ENCODE assay signal across 18 cellular contexts in the genomic region with DNA sequence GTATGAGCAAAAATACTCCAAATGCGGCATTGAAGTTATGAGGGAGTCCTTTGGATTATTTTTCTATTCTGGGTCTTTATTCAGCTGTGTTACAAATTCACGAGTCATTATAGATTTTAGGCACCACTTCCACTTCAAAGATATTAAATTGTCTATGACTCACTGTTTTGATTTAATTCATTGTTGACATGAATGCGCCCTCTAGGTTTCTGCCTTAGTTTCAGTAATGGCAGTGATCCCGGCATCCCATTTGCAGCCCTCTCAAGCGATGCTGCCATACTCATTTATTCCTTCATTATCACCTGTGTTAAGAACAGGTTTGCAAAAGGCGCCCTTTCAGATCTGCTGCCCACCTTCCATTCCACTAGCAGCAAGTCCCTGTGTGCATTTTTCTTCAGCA. TPM values are rescaled to one million over a fixed set of nuclear protein-coding genes. Genes with fewer than 3 reads are reported as not detected.
A peak's percentile ranks its signal among the peaks of the same experiment; 100 is the strongest.
DNase-seq lines count a peak whose midpoint lies in the region; ATAC-seq and TF ChIP-seq lines count a peak whose summit lies in the region.
"Had no signal": no experiment of that assay in that cellular context is flagged by ENCODE, and none has a peak within 500 bp of the region (broad histone marks: within the 10 kb centered on the region; RNA-seq: fewer than 3 reads in every experiment).

No MANE protein-coding gene starts in this region.

- CTCF ChIA-PET in HCT116 (lab: Charles Lee) (no interaction called here), PC-3 (lab: Charles Lee) (no interaction called here)

- H2AFZ ChIP-seq in HCT116 (ENCODE audit: low read depth, low read length, poor library complexity, severe bottlenecking) (peak overlapping the region; percentile 53), PC-3 (ENCODE audit: low read length) (no peak overlapping the region)

- H3K4me2 ChIP-seq in HCT116 (ENCODE audit: low read length): peak overlapping the region; percentile 37; the same call in 1 of the 2 replicates
- H3K4me2 ChIP-seq in PC-3 (ENCODE audit: low read length): no peak overlapping the region

- peak; percentile 9 for DNase-seq in NCI-H1436 (lab: John Stamatoyannopoulos, UW)
- no peak for DNase-seq in NCI-H1436 treated with DMSO at 0.1 percent for 48 hours (lab: John Stamatoyannopoulos, UW)
- DNase-seq in HCT116 (ENCODE audit: low read depth, low spot score): no peak
- DNase-seq in PC-3: peak; percentile 4
- peak; percentile 8 for DNase-seq in fibroblast of villous mesenchyme (ENCODE audit: low read depth)
- no peak for DNase-seq in SIG-M5 treated with dmso at 0.1 percent for 504 hours (lab: John Stamatoyannopoulos, UW; ENCODE audit: unreplicated experiment)
- no peak for DNase-seq in GM10266 (ENCODE audit: extremely low spot score)
- DNase-seq: ACHN; CD4-positive, CD25-positive, alpha-beta regulatory T cell; GF-D8; NCI-H1048; NCI-H187; NCI-H226; NCI-H526 treated with DMSO at 0.1 percent for 48 hours; Peyer's patch; SHP77 had no signal

- H3K79me2 ChIP-seq in HCT116 (ENCODE audit: insufficient read depth, low read length) (no peaks in the 10 kb centered on the region), PC-3 (ENCODE audit: low read length) (no peaks in the 10 kb centered on the region)

- H3K27ac ChIP-seq in HCT116 (ENCODE audit: low read depth, low read length): no peak overlapping the region
- H3K27ac ChIP-seq in PC-3 (ENCODE audit: low read length): no peak overlapping the region
- H3K27ac ChIP-seq: Peyer's patch had no signal

- H3K4me1 ChIP-seq in HCT116 (ENCODE audit: control insufficient read depth in 1 of 2, insufficient read depth in 2 of 2, low read length in 2 of 2) (peaks cover 0 to 6% of the 10 kb centered on the region in 2 experiments; a peak in 3 of 4 replicates), PC-3 (ENCODE audit: insufficient read depth, low read length) (no peaks in the 10 kb centered on the region)
- H3K4me1 ChIP-seq: Peyer's patch had no signal

- H3K9me2 ChIP-seq in HCT116 (ENCODE audit: insufficient read depth): no peaks in the 10 kb centered on the region
- no peaks in the 10 kb centered on the region for H3K9me2 ChIP-seq in PC-3 (replicated peaks; ENCODE audit: low read length)

- peak; percentile 28; the same call in 1 of the 2 replicates for TF ChIP-seq RAD21 in HCT116 (IDR thresholded peaks at IDR 0.05; ENCODE audit: low read depth)

- TF ChIP-seq CTCF in HCT116 (IDR thresholded peaks at IDR 0.05 in 2 of 3, conservative IDR thresholded peaks at IDR 0.05 in 1 of 3; ENCODE audit: borderline replicate concordance in 1 of 3, insufficient read depth in 1 of 3, low read depth in 2 of 3, low read length in 2 of 3) (no peak), PC-3 (conservative IDR thresholded peaks at IDR 0.05; ENCODE audit: low read depth, low read length) (no peak), fibroblast of villous mesenchyme (IDR thresholded peaks at IDR 0.05; ENCODE audit: insufficient read depth, low read depth, low read length) (no peak), GM10266 (IDR thresholded peaks at IDR 0.05; ENCODE audit: control insufficient read depth, insufficient read depth, low read depth, missing control alignments) (no peak)

- POLR2A ChIA-PET in HCT116 (lab: Charles Lee) (no interaction called here), PC-3 (lab: Charles Lee; ENCODE audit: unreplicated experiment) (no interaction called here)

- H3K9ac ChIP-seq in HCT116 (ENCODE audit: low read length): no peak overlapping the region
- no peak overlapping the region for H3K9ac ChIP-seq in PC-3 (ENCODE audit: low read length)

- H3K27me3 ChIP-seq in HCT116 (ENCODE audit: insufficient read depth, low read length): peaks cover 35% of the 10 kb centered on the region
- H3K27me3 ChIP-seq in PC-3 (ENCODE audit: low read length): peaks cover 66% of the 10 kb centered on the region
- H3K27me3 ChIP-seq: Peyer's patch had no signal

- no TSS peak for BruUV-seq in HCT116 (replicated peaks; lab: Mats Ljungman, UMichigan)
- no TSS peak for BruUV-seq in PC-3 (replicated peaks; lab: Mats Ljungman, UMichigan)

- intact Hi-C loops in HCT116 (cut with micrococcal nuclease): no loop called here
- intact Hi-C loops in PC-3 (cut with micrococcal nuclease): no loop called here

- ATAC-seq in HCT116 (peak; percentile 57; the same call in 1 of the 2 replicates), PC-3 (no peak), GM21576 (IDR thresholded peaks at IDR 0.05; ENCODE audit: unreplicated experiment) (no peak)

- H4K20me1 ChIP-seq in HCT116 (ENCODE audit: insufficient read depth) (no peaks in the 10 kb centered on the region), PC-3 (ENCODE audit: low read length) (no peaks in the 10 kb centered on the region)

- H3F3A ChIP-seq in PC-3 (ENCODE audit: low read length, unreplicated experiment): no peaks in the 10 kb centered on the region

- H3K36me3 ChIP-seq in HCT116 (ENCODE audit: control insufficient read depth in 1 of 2, insufficient read depth in 2 of 2, low read length in 2 of 2) (no peaks in the 10 kb centered on the region), PC-3 (ENCODE audit: low read depth, low read length) (no peaks in the 10 kb centered on the region)
- H3K36me3 ChIP-seq: Peyer's patch had no signal

- no peak overlapping the region for H3K4me3 ChIP-seq in HCT116 (replicated peaks in 1 of 2; ENCODE audit: low read depth in 1 of 2, low read length in 2 of 2)
- H3K4me3 ChIP-seq in PC-3 (ENCODE audit: low read length): no peak overlapping the region
- H3K4me3 ChIP-seq in fibroblast of villous mesenchyme (ENCODE audit: low read depth, low read length): no peak overlapping the region
- H3K4me3 ChIP-seq: Peyer's patch had no signal

- TF ChIP-seq POLR2A in HCT116 (IDR thresholded peaks at IDR 0.05; ENCODE audit: borderline replicate concordance, extremely low read depth, insufficient read depth, insufficient read length): no peak

- RAD21 ChIA-PET in HCT116 (lab: Charles Lee; ENCODE audit: low non-redundant PET in 1 of 2, low total read pairs in 2 of 2, uncharacterized antibody in 2 of 2, unreplicated experiment in 2 of 2): no interaction called here

- H3K9me3 ChIP-seq in HCT116 (ENCODE audit: control insufficient read depth in 1 of 2, insufficient read depth in 1 of 2, low read depth in 1 of 2, low read length in 2 of 2) (no peaks in the 10 kb centered on the region), PC-3 (ENCODE audit: low read length) (no peaks in the 10 kb centered on the region)
- H3K9me3 ChIP-seq: Peyer's patch had no signal

TF ChIP-seq in HCT116, 20 proteins besides CTCF, POLR2A, EP300 and RAD21:
- TF ChIP-seq ELF1 (IDR thresholded peaks at IDR 0.05; ENCODE audit: borderline replicate concordance, low read depth) (no peak), CEBPB (IDR thresholded peaks at IDR 0.05; ENCODE audit: low read depth) (no peak), TCF7L2 (IDR thresholded peaks at IDR 0.05; ENCODE audit: borderline replicate concordance, extremely low read depth, insufficient read depth, insufficient read length) (no peak), ZNF274 (IDR thresholded peaks at IDR 0.05; ENCODE audit: low read depth, low read length) (no peak), EZH2phosphoT487 (IDR thresholded peaks at IDR 0.05; ENCODE audit: borderline replicate concordance) (no peak), SP1 (IDR thresholded peaks at IDR 0.05; ENCODE audit: low read depth) (no peak)
TF ChIP-seq in HCT116: peak in this region for 0.

RNA-seq across cellular contexts. Expression of gene RSPO1, which starts 14.0 kb away (rescaled TPM):
- total RNA-seq in HCT116 (2021; ENCODE audit: unreplicated experiment): 0.15 TPM
- 0.11 and 0.12 TPM in 2 replicates for polyA plus RNA-seq in HCT116 (2012)
- not detected in 2 replicates for total RNA-seq in PC-3 (2014; rRNA removed)
- total RNA-seq in fibroblast of villous mesenchyme: not detected in 2 replicates
- total RNA-seq: CD4-positive, CD25-positive, alpha-beta regulatory T cell; HT1080 had no signal
- polyA plus RNA-seq: CD4-positive, CD25-positive, alpha-beta regulatory T cell had no signal

RNA-seq across cellular contexts. Expression of gene GNL2, which starts 25.0 kb away (rescaled TPM):
- 79.2 TPM for total RNA-seq in HCT116 (2021; ENCODE audit: unreplicated experiment)
- polyA plus RNA-seq in HCT116 (2012): 72.5 and 78.3 TPM in 2 replicates
- 93.4 and 110 TPM in 2 replicates for total RNA-seq in PC-3 (2014; rRNA removed)
- 77.7 and 85.4 TPM in 2 replicates for total RNA-seq in fibroblast of villous mesenchyme

Comparison
In these comparisons a context has a peak if more than half of its experiments do, and no peak if none do; other contexts are left out.
1. DNase-seq: peak in NCI-H1436 (single experiment), PC-3 (single experiment) and fibroblast of villous mesenchyme (single experiment); none in NCI-H1436 treated with DMSO at 0.1 percent for 48 hours (single experiment), HCT116 (single experiment), SIG-M5 treated with dmso at 0.1 percent for 504 hours (single experiment) and GM10266 (single experiment).